26 cellular contexts compared by ENCODE assay signal in genomic region chrX:107686026-107686425, GRCh38. TPM values are rescaled to one million over a fixed set of nuclear protein-coding genes. Genes with fewer than 3 reads are reported as not detected.
DNase-seq lines count a peak whose midpoint lies in the region; ATAC-seq, FAIRE-seq and TF ChIP-seq lines count a peak whose summit lies in the region.
"Had no signal": no experiment of that assay in that cellular context is flagged by ENCODE, and none has a peak within 500 bp of the region (broad histone marks: within the 10 kb centered on the region; RNA-seq: fewer than 3 reads in every experiment).

No MANE protein-coding gene starts in this region.

- FAIRE-seq in GM12892 (lab: Jason Lieb, UNC) = peak; percentile 53
- FAIRE-seq: bronchial epithelial cell, frontal cortex, keratinocyte, TTC549 had no signal

- H3K9me3 ChIP-seq in thyroid gland = no peaks in the 10 kb centered on the region
- H3K9me3 ChIP-seq: MG63, ovary, right lobe of liver, thoracic aorta had no signal

- no peaks in the 10 kb centered on the region for H3K27me3 ChIP-seq in thyroid gland
- H3K27me3 ChIP-seq: MG63, ovary, right lobe of liver had no signal

- peaks cover 32 to 56% of the 10 kb centered on the region in 2 donors for H3K4me1 ChIP-seq in thyroid gland

- in situ Hi-C loops in GM13977 (cut with MboI; ENCODE audit: low pct_unique_long_range_greater_than_20kb, low sequenced_read_pairs, unreplicated experiment) = no loop called here

- H3K27ac ChIP-seq in RWPE1 (peak overlapping the region; percentile 94), thyroid gland (peak overlapping the region; percentile 66 to 90 (median 80))
- H3K27ac ChIP-seq: ovary, right lobe of liver had no signal

- 76 to 91% methylated on average over 3 of the region's 3 CpGs for WGBS in thyroid gland, 2 donors

- H3K9me3 Mint-ChIP-seq in activated CD4-positive, alpha-beta memory T cell treated with anti-CD3 and anti-CD28 coated beads for 36 hours = no peaks in the 10 kb centered on the region
- H3K9me3 Mint-ChIP-seq: activated naive CD8-positive, alpha-beta T cell treated with anti-CD3 and anti-CD28 coated beads, Interleukin-2, amount 50 U/mL, for 24 hours had no signal

- no peak overlapping the region for H3K4me3 Mint-ChIP-seq in activated CD4-positive, alpha-beta memory T cell treated with anti-CD3 and anti-CD28 coated beads for 36 hours
- H3K4me3 Mint-ChIP-seq: activated naive CD8-positive, alpha-beta T cell treated with anti-CD3 and anti-CD28 coated beads, Interleukin-2, amount 50 U/mL, for 24 hours; naive B cell had no signal

- DNase-seq in GM12892 (ENCODE audit: insufficient read length) = no peak
- DNase-seq in RWPE1 (ENCODE audit: low spot score) = no peak
- peak; percentile 54 for DNase-seq in fibroblast of mammary gland (ENCODE audit: low read depth)
- no peak for DNase-seq in thyroid gland
- no peak for DNase-seq in activated CD4-positive, alpha-beta memory T cell treated with anti-CD3 and anti-CD28 coated beads for 36 hours
- DNase-seq in putamen (ENCODE audit: low spot score) = no peak
- DNase-seq in GM13977 (ENCODE audit: low spot score) = no peak
- DNase-seq: activated CD4-positive, alpha-beta T cell treated with anti-CD3 and anti-CD28 coated beads for 4 hours; activated effector memory CD4-positive, alpha-beta T cell treated with anti-CD3 and anti-CD28 coated beads, Interleukin-2, amount 50 U/mL, for 16 hours; activated naive CD8-positive, alpha-beta T cell treated with anti-CD3 and anti-CD28 coated beads, Interleukin-2, amount 50 U/mL, for 24 hours; dermis blood vessel endothelial cell; DND-41; mesendoderm; MG63; naive B cell; NCI-H146; NCI-H2171 treated with DMSO at 0.1 percent for 48 hours; right lobe of liver; SHP77 treated with DMSO at 0.1 percent for 48 hours had no signal

- H3K4me3 ChIP-seq in fibroblast of mammary gland (ENCODE audit: control insufficient read depth, low read depth, low read length) (no peak overlapping the region), thyroid gland (replicated peaks in 1 of 3) (no peak overlapping the region)
- H3K4me3 ChIP-seq: MG63, ovary, right lobe of liver, thoracic aorta had no signal

- peaks cover 25% of the 10 kb centered on the region for H3K4me1 Mint-ChIP-seq in activated CD4-positive, alpha-beta memory T cell treated with anti-CD3 and anti-CD28 coated beads for 36 hours (ENCODE audit: low read depth)

- intact Hi-C loops in thyroid gland (cut with DNase I) = no loop called here
- intact Hi-C loops in activated CD4-positive, alpha-beta memory T cell treated with anti-CD3 and anti-CD28 coated beads for 36 hours (cut with micrococcal nuclease) = no loop called here

- TF ChIP-seq POLR2A in GM12892 (IDR thresholded peaks at IDR 0.05; ENCODE audit: low read depth, low read length) = no peak
- no peak for TF ChIP-seq POLR2A in thyroid gland (IDR thresholded peaks at IDR 0.05)

- no peaks in the 10 kb centered on the region for H3K27me3 Mint-ChIP-seq in activated CD4-positive, alpha-beta memory T cell treated with anti-CD3 and anti-CD28 coated beads for 36 hours
- H3K27me3 Mint-ChIP-seq: activated naive CD8-positive, alpha-beta T cell treated with anti-CD3 and anti-CD28 coated beads, Interleukin-2, amount 50 U/mL, for 24 hours had no signal

- ATAC-seq in GM21447 (IDR thresholded peaks at IDR 0.05; ENCODE audit: unreplicated experiment) = no peak
- ATAC-seq: activated naive CD8-positive, alpha-beta T cell treated with anti-CD3 and anti-CD28 coated beads, Interleukin-2, amount 50 U/mL, for 24 hours; right lobe of liver had no signal

- POLR2A ChIA-PET in RWPE1 (lab: Yijun Ruan, JAX; ENCODE audit: low non-redundant PET) = no interaction called here
- POLR2A ChIA-PET in activated CD4-positive, alpha-beta memory T cell treated with anti-CD3 and anti-CD28 coated beads for 36 hours (lab: Charles Lee) = interaction anchor here (2.0 kb wide), 1 partner anchor 11 kb away, joined by 12 read pairs; no protein-coding TSS in a partner anchor

- CTCF ChIA-PET in RWPE1 (lab: Yijun Ruan, JAX) = no interaction called here
- CTCF ChIA-PET in activated CD4-positive, alpha-beta memory T cell treated with anti-CD3 and anti-CD28 coated beads for 36 hours (lab: Charles Lee) = interaction anchor here (1.1 kb wide), 1 partner anchor 14 kb away, joined by 4 read pairs; no protein-coding TSS in a partner anchor

- H3K36me3 ChIP-seq in thyroid gland = no peaks in the 10 kb centered on the region
- H3K36me3 ChIP-seq: MG63, ovary, right lobe of liver, thoracic aorta had no signal

- H3K27ac Mint-ChIP-seq in activated CD4-positive, alpha-beta memory T cell treated with anti-CD3 and anti-CD28 coated beads for 36 hours = no peak overlapping the region
- H3K27ac Mint-ChIP-seq: activated naive CD8-positive, alpha-beta T cell treated with anti-CD3 and anti-CD28 coated beads, Interleukin-2, amount 50 U/mL, for 24 hours had no signal

- no peak for TF ChIP-seq CTCF in RWPE1 (conservative IDR thresholded peaks at IDR 0.05; ENCODE audit: low read depth)
- TF ChIP-seq CTCF in fibroblast of mammary gland (conservative IDR thresholded peaks at IDR 0.05; ENCODE audit: control insufficient read depth, insufficient read depth, low read depth, low read length) = no peak
- TF ChIP-seq CTCF in thyroid gland (IDR thresholded peaks at IDR 0.05) = no peak
- no peak for TF ChIP-seq CTCF in GM13977 (IDR thresholded peaks at IDR 0.05; ENCODE audit: extremely low read depth, insufficient read depth, missing control alignments)

- no peaks in the 10 kb centered on the region for H3K36me3 Mint-ChIP-seq in activated CD4-positive, alpha-beta memory T cell treated with anti-CD3 and anti-CD28 coated beads for 36 hours
- H3K36me3 Mint-ChIP-seq: naive B cell had no signal

RNA-seq across cellular contexts. Expression of gene PRPS1, which starts 57.7 kb away (rescaled TPM):
- polyA plus RNA-seq in GM12892 (2012; ENCODE audit: missing spikeins) = 54.9 TPM
- 10 to 100 TPM; 45.1 to 69.6 (median 62.8) TPM for total RNA-seq in thyroid gland
- 100 to 1,000 TPM; 132 to 141 TPM for total RNA-seq in activated CD4-positive, alpha-beta memory T cell treated with anti-CD3 and anti-CD28 coated beads for 36 hours
